In genomic region chr17:65987988-65988387, GRCh38 we compare ENCODE assay signal across 9 cellular contexts.
DNase-seq lines count a peak whose midpoint lies in the region; ATAC-seq and TF ChIP-seq lines count a peak whose summit lies in the region.
"Had no signal": no experiment of that assay in that cellular context is flagged by ENCODE, and none has a peak within 500 bp of the region (broad histone marks: within the 10 kb centered on the region; RNA-seq: fewer than 3 reads in every experiment).

No MANE protein-coding gene starts in this region.

- H3K36me3 Mint-ChIP-seq in activated T-cell treated with anti-CD3 and anti-CD28 coated beads, Interleukin-2, amount 50 U/mL, for 4 hours (ENCODE audit: insufficient read depth), result peaks cover 6% of the 10 kb centered on the region

- TF ChIP-seq POLR2A in suprapubic skin (IDR thresholded peaks at IDR 0.05), result no peak

- no peaks in the 10 kb centered on the region for H3K4me1 Mint-ChIP-seq in activated T-cell treated with anti-CD3 and anti-CD28 coated beads, Interleukin-2, amount 50 U/mL, for 4 hours (ENCODE audit: low read depth)
- H3K4me1 Mint-ChIP-seq: stimulated activated naive B cell treated with anti-CD40 and anti-IgM and Interleukin-4, amounts not matched to agents 10 μg/mL and 1 μg/mL and 100 μg/mL, for 72 hours had no signal

- no peak for ATAC-seq in activated T-cell treated with anti-CD3 and anti-CD28 coated beads, Interleukin-2, amount 50 U/mL, for 4 hours
- ATAC-seq in HG03460 (IDR thresholded peaks at IDR 0.05; ENCODE audit: unreplicated experiment), result no peak

- no peak overlapping the region for H3K4me3 Mint-ChIP-seq in activated T-cell treated with anti-CD3 and anti-CD28 coated beads, Interleukin-2, amount 50 U/mL, for 4 hours
- H3K4me3 Mint-ChIP-seq: stimulated activated naive B cell treated with anti-CD40 and anti-IgM and Interleukin-4, amounts not matched to agents 10 μg/mL and 1 μg/mL and 100 μg/mL, for 72 hours had no signal

- H3K9me3 ChIP-seq in suprapubic skin, result peaks cover 9% of the 10 kb centered on the region

- H3K4me1 ChIP-seq in suprapubic skin, result no peaks in the 10 kb centered on the region

- DNase-seq in BJ (ENCODE audit: low read depth), result no peak
- peak; percentile 23 for DNase-seq in HEK293T (ENCODE audit: extremely low spot score)
- DNase-seq in SK-MEL-5 (ENCODE audit: low read depth, low spot score), result peak; percentile 78
- DNase-seq in iPS DF 19.7 (ENCODE audit: low read depth, low spot score), result peak; percentile 30
- DNase-seq in activated T-cell treated with anti-CD3 and anti-CD28 coated beads, Interleukin-2, amount 50 U/mL, for 4 hours, result no peak
- DNase-seq in mesenteric fat pad (ENCODE audit: low spot score), result no peak
- DNase-seq in suprapubic skin (ENCODE audit: low spot score in 2 of 2), result no peak
- DNase-seq: stimulated activated naive B cell treated with anti-CD40 and anti-IgM and Interleukin-4, amounts not matched to agents 10 μg/mL and 1 μg/mL and 100 μg/mL, for 72 hours had no signal

- in situ Hi-C loops in SK-MEL-5 (cut with HindIII; ENCODE audit: low pct_unique_long_range_greater_than_20kb, low sequenced_read_pairs), result no loop called here

- H3K9me3 Mint-ChIP-seq in activated T-cell treated with anti-CD3 and anti-CD28 coated beads, Interleukin-2, amount 50 U/mL, for 4 hours, result peaks cover 15% of the 10 kb centered on the region

- no peak for TF ChIP-seq EP300 in suprapubic skin (IDR thresholded peaks at IDR 0.05)

- 80% methylated on average over 2 of the region's 2 CpGs for WGBS in suprapubic skin

- H3K27me3 ChIP-seq in BJ (ENCODE audit: control insufficient read depth, insufficient read depth, low read length) (no peaks in the 10 kb centered on the region), suprapubic skin (no peaks in the 10 kb centered on the region)

- H3K36me3 ChIP-seq in BJ (ENCODE audit: control insufficient read depth, insufficient read depth, low read length), result no peaks in the 10 kb centered on the region
- no peaks in the 10 kb centered on the region for H3K36me3 ChIP-seq in suprapubic skin

- POLR2A ChIA-PET in BJ (lab: Charles Lee) (no interaction called here), HEK293T (lab: Yijun Ruan, JAX) (no interaction called here)

- H3K4me3 ChIP-seq in BJ (ENCODE audit: low read depth, low read length) (no peak overlapping the region), suprapubic skin (no peak overlapping the region)

- H3K27ac ChIP-seq in suprapubic skin, result no peak overlapping the region

- TF ChIP-seq CTCF in BJ (IDR thresholded peaks at IDR 0.05; ENCODE audit: insufficient read depth, low read depth, low read length), result peak; percentile 40
- peak in 1 of 2 donors; percentile 29 for TF ChIP-seq CTCF in suprapubic skin (IDR thresholded peaks at IDR 0.05)

- CTCF ChIA-PET in BJ (lab: Yijun Ruan, JAX), result interaction anchor here (1.7 to 2.1 kb wide), 2 partner anchors 10 to 756 kb away, joined by 5 to 9 read pairs; no protein-coding TSS in a partner anchor
- CTCF ChIA-PET in HEK293T (lab: Yijun Ruan, JAX), result interaction anchor here (0.8 kb wide), 1 partner anchor 759 kb away, joined by 3 read pairs; no protein-coding TSS in a partner anchor

- H3K27me3 Mint-ChIP-seq in activated T-cell treated with anti-CD3 and anti-CD28 coated beads, Interleukin-2, amount 50 U/mL, for 4 hours (ENCODE audit: low read depth), result no peaks in the 10 kb centered on the region
- H3K27me3 Mint-ChIP-seq: stimulated activated naive B cell treated with anti-CD40 and anti-IgM and Interleukin-4, amounts not matched to agents 10 μg/mL and 1 μg/mL and 100 μg/mL, for 72 hours had no signal

TF ChIP-seq in HEK293T, 16 proteins besides CTCF, POLR2A, EP300 and RAD21:
- TF ChIP-seq ELF4 (IDR thresholded peaks at IDR 0.05) (no peak), NFRKB (IDR thresholded peaks at IDR 0.05) (no peak), TARDBP (IDR thresholded peaks at IDR 0.05) (no peak), HDGF (IDR thresholded peaks at IDR 0.05; ENCODE audit: borderline replicate concordance) (no peak), FOXM1 (IDR thresholded peaks at IDR 0.05; ENCODE audit: borderline replicate concordance) (no peak), CTBP1 (IDR thresholded peaks at IDR 0.05; ENCODE audit: borderline replicate concordance) (no peak), LEF1 (IDR thresholded peaks at IDR 0.05; ENCODE audit: borderline replicate concordance) (no peak), ZNF384 (IDR thresholded peaks at IDR 0.05) (no peak), FOXK2 (IDR thresholded peaks at IDR 0.05) (no peak), SUZ12 (IDR thresholded peaks at IDR 0.05) (no peak), L3MBTL2 (conservative IDR thresholded peaks at IDR 0.05) (no peak), PKNOX1 (IDR thresholded peaks at IDR 0.05) (no peak), ARNT (IDR thresholded peaks at IDR 0.05) (no peak), FOXA1 (IDR thresholded peaks at IDR 0.05) (no peak), BHLHE40 (IDR thresholded peaks at IDR 0.05; ENCODE audit: borderline replicate concordance) (no peak), SP1 (IDR thresholded peaks at IDR 0.05) (no peak)

Comparison
In these comparisons a context has a peak if more than half of its experiments do, and no peak if none do; other contexts are left out.
1. DNase-seq: peak in HEK293T (single experiment), SK-MEL-5 (single experiment) and iPS DF 19.7 (single experiment); none in BJ (single experiment), activated T-cell treated with anti-CD3 and anti-CD28 coated beads, Interleukin-2, amount 50 U/mL, for 4 hours (single experiment), mesenteric fat pad (single experiment) and suprapubic skin (0 of 2).